ENCODE assay signal across 1 cellular context in genomic region chr4:43133566-43133965, GRCh38.
TF ChIP-seq lines count a peak whose summit lies in the region.

No MANE protein-coding gene starts in this region.

TF ChIP-seq in H1, 55 proteins besides CTCF, POLR2A, EP300 and RAD21 (continued from another document):
- no peak for TF ChIP-seq RBBP5 (IDR thresholded peaks at IDR 0.05; ENCODE audit: borderline replicate concordance, low read depth, low read length)
- TF ChIP-seq, protein P1, sequence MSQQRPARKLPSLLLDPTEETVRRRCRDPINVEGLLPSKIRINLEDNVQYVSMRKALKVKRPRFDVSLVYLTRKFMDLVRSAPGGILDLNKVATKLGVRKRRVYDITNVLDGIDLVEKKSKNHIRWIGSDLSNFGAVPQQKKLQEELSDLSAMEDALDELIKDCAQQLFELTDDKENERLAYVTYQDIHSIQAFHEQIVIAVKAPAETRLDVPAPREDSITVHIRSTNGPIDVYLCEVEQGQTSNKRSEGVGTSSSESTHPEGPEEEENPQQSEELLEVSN (IDR thresholded peaks at IDR 0.05): no peak
- no peak for TF ChIP-seq RNF2 (IDR thresholded peaks at IDR 0.05; ENCODE audit: borderline replicate concordance, low read depth, low read length, missing control alignments, poor library complexity, severe bottlenecking)
- TF ChIP-seq TAF1 (IDR thresholded peaks at IDR 0.05; ENCODE audit: low read depth, low read length): no peak
- no peak for TF ChIP-seq HDAC6 (IDR thresholded peaks at IDR 0.05; ENCODE audit: low read depth, low read length)
- no peak for TF ChIP-seq YY1 (IDR thresholded peaks at IDR 0.05; ENCODE audit: low read depth, low read length)
TF ChIP-seq in H1: peak in this region for 0.
